Comparison of ENCODE assay signal across 1 cellular context in the genomic region with DNA sequence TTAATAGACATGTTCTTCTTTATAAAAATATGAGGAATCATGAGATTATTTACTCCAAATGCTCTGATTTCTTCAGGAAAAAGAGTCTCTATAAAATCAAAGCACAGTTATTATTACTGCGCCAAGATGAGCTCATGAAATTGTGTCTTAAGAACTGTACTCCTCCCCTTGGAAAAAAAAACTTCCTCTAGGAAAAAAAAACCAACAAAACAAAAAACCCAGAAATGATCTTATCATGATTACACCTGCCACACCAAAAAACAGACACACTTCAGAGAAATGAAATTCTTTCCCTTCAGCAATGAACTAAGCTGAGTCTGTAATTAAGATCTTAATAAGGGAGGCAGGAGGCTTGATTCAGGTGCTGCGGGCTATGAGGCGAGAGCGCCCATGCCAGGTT.
TF ChIP-seq lines count a peak whose summit lies in the region.

No MANE protein-coding gene starts in this region.

TF ChIP-seq in endothelial cell of umbilical vein, 7 proteins besides CTCF, POLR2A, EP300 and RAD21:
- TF ChIP-seq, protein P1, sequence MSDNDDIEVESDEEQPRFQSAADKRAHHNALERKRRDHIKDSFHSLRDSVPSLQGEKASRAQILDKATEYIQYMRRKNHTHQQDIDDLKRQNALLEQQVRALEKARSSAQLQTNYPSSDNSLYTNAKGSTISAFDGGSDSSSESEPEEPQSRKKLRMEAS (IDR thresholded peaks at IDR 0.05; ENCODE audit: insufficient read depth, insufficient read length): no peak
- TF ChIP-seq FOS (IDR thresholded peaks at IDR 0.05; ENCODE audit: borderline replicate concordance, insufficient read depth, low read length): peak; percentile 15
- no peak for TF ChIP-seq GATA2 (IDR thresholded peaks at IDR 0.05; ENCODE audit: insufficient read depth, insufficient read length, low read depth, low read length)
- TF ChIP-seq JUN (IDR thresholded peaks at IDR 0.05; ENCODE audit: borderline replicate concordance, insufficient read depth, insufficient read length, low read depth): peak; percentile 5
- TF ChIP-seq EZH2 (IDR thresholded peaks at IDR 0.05; ENCODE audit: borderline replicate concordance, low read depth, low read length, severe bottlenecking): no peak
- no peak for TF ChIP-seq MYC (IDR thresholded peaks at IDR 0.05; ENCODE audit: low read depth, low read length)
